ENCODE assay signal across 1 cellular context in genomic region chr1:169909499-169909898, GRCh38.
TF ChIP-seq lines count a peak whose summit lies in the region.

No MANE protein-coding gene starts in this region.

TF ChIP-seq in GM12878, 131 proteins besides CTCF, POLR2A, EP300 and RAD21:
- TF ChIP-seq E4F1 (IDR thresholded peaks at IDR 0.05; ENCODE audit: borderline replicate concordance, partially characterized antibody) (no peak), YY1 (IDR thresholded peaks at IDR 0.05; ENCODE audit: low read depth, low read length) (no peak), E2F8 (IDR thresholded peaks at IDR 0.05; ENCODE audit: low read depth, partially characterized antibody) (no peak), TCF7 (IDR thresholded peaks at IDR 0.05; ENCODE audit: borderline replicate concordance) (no peak), BCLAF1 (IDR thresholded peaks at IDR 0.05) (no peak), LARP7 (IDR thresholded peaks at IDR 0.05) (no peak), TCF3 (IDR thresholded peaks at IDR 0.05; ENCODE audit: borderline replicate concordance, insufficient read depth, low read depth, low read length) (no peak), SP1 (IDR thresholded peaks at IDR 0.05; ENCODE audit: low read depth, low read length) (no peak), PAX8 (IDR thresholded peaks at IDR 0.05) (no peak), SKIL (IDR thresholded peaks at IDR 0.05; ENCODE audit: low read depth, poor library complexity, severe bottlenecking) (no peak), ETV6 (conservative IDR thresholded peaks at IDR 0.05 in 1 of 2, IDR thresholded peaks at IDR 0.05 in 1 of 2; ENCODE audit: borderline replicate concordance in 1 of 2, low read depth in 1 of 2) (no peak), NR2F1 (conservative IDR thresholded peaks at IDR 0.05) (no peak), ATF2 (IDR thresholded peaks at IDR 0.05; ENCODE audit: low read length) (no peak), IKZF2 (IDR thresholded peaks at IDR 0.05) (no peak), PAX5 (IDR thresholded peaks at IDR 0.05; ENCODE audit: borderline replicate concordance, low read depth, low read length) (no peak), JUNB (IDR thresholded peaks at IDR 0.05) (no peak), IRF3 (IDR thresholded peaks at IDR 0.05) (no peak), NFXL1 (IDR thresholded peaks at IDR 0.05; ENCODE audit: borderline replicate concordance) (no peak)
TF ChIP-seq in GM12878: peak in this region for 0.
